Comparison of ENCODE assay signal across 22 cellular contexts in the genomic region with DNA sequence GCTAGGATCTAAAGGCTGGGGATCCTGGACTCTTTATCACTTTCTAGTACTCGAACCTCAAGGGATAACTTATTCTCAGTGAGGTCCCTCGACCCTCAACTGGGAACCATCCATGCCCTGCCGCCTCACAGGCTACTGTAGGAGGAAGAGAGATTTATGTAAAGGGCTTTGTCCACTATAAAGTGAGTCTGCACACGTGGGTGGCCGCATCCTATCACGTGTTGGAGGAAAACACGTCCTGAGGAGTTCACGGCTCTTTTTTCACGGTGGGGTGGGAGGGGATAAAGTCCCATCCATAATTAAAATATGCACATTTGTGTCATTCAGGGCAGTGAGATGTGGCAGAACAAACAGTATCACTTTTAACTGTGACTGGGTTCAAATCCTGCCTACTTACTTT.
"Had no signal": no experiment of that assay in that cellular context is flagged by ENCODE, and none has a peak within 500 bp of the region (broad histone marks: within the 10 kb centered on the region; RNA-seq: fewer than 3 reads in every experiment).

No MANE protein-coding gene starts in this region.

- H2AFZ ChIP-seq: parathyroid adenoma had no signal

- FAIRE-seq: keratinocyte, small intestine, urothelium cell line had no signal

- H3K4me3 ChIP-seq: left lung, lower lobe of right lung, mucosa of descending colon, sigmoid colon, spleen, transverse colon, upper lobe of right lung had no signal

- H3K79me2 ChIP-seq: parathyroid adenoma had no signal

- ATAC-seq: left lung; lower lobe of right lung; mucosa of descending colon; naive thymus-derived CD8-positive, alpha-beta T cell; stimulated activated memory B cell treated with anti-CD40 and anti-IgM and Interleukin-4, amounts not matched to agents 10 μg/mL and 1 μg/mL and 100 μg/mL, for 72 hours; stimulated activated naive CD8-positive, alpha-beta T cell treated with anti-CD3 and anti-CD28 coated beads, Interleukin-15, amount 100 ng/mL, for 72 hours; upper lobe of right lung had no signal

- H3K9ac ChIP-seq: parathyroid adenoma had no signal

- H3K27ac ChIP-seq: left lung, lower lobe of right lung, parathyroid adenoma, spleen, upper lobe of right lung had no signal

- H3K4me1 ChIP-seq: parathyroid adenoma had no signal

- DNase-seq: hippocampal formation; kidney glomerular epithelial cell; left lung; lower lobe of right lung; midbrain; mucosa of descending colon; naive thymus-derived CD8-positive, alpha-beta T cell; nucleus accumbens; retina; sigmoid colon; small intestine; spleen; stimulated activated CD4-positive, alpha-beta T cell treated with anti-CD3 and anti-CD28 coated beads, Interleukin-4, amount 100 ng/mL, for 4 hours; stimulated activated CD8-positive, alpha-beta memory T cell treated with anti-CD3 and anti-CD28 coated beads, Interleukin-4, amount 100 ng/mL, for 48 hours; stimulated activated naive CD4-positive, alpha-beta T cell treated with Interleukin-2 at 50 U/mL for 16 hours; stimulated activated naive CD8-positive, alpha-beta T cell treated with anti-CD3 and anti-CD28 coated beads, Interleukin-15, amount 100 ng/mL, for 72 hours; transverse colon; upper lobe of right lung had no signal

- H3K36me3 ChIP-seq: left lung, lower lobe of right lung, transverse colon, upper lobe of right lung had no signal

- H3K27me3 ChIP-seq: left lung, sigmoid colon, spleen, transverse colon, upper lobe of right lung had no signal

- H3K9me3 ChIP-seq: left lung, lower lobe of right lung, mucosa of descending colon, sigmoid colon, spleen, transverse colon, upper lobe of right lung had no signal
